ENCODE assay signal across 21 cellular contexts in genomic region chr2:75327334-75327733, GRCh38.
DNase-seq lines count a peak whose midpoint lies in the region; ATAC-seq and TF ChIP-seq lines count a peak whose summit lies in the region.
"Had no signal": no experiment of that assay in that cellular context is flagged by ENCODE, and none has a peak within 500 bp of the region (broad histone marks: within the 10 kb centered on the region; RNA-seq: fewer than 3 reads in every experiment).

No MANE protein-coding gene starts in this region.

- ATAC-seq in GM18511 (IDR thresholded peaks at IDR 0.05; ENCODE audit: unreplicated experiment): no peak
- ATAC-seq: T-helper 17 cell had no signal

- H4K5ac ChIP-seq in mesendoderm (ENCODE audit: low read length): no peak overlapping the region

- no peak overlapping the region for H3K23ac ChIP-seq in mesendoderm (ENCODE audit: low read length)

- H3K27me3 ChIP-seq in mesendoderm (ENCODE audit: insufficient read depth, low read length, poor library complexity): no peaks in the 10 kb centered on the region

- intact Hi-C loops in lower leg skin (cut with DNase I; ENCODE audit: low total_unique reads): no loop called here

- H2BK120ac ChIP-seq in mesendoderm (ENCODE audit: low read depth, low read length): no peak overlapping the region

- no peak overlapping the region for H3K18ac ChIP-seq in mesendoderm (ENCODE audit: low read length)

- TF ChIP-seq CTCF in lower leg skin (IDR thresholded peaks at IDR 0.05): no peak

- H4K8ac ChIP-seq in mesendoderm (ENCODE audit: low read depth, low read length): no peak overlapping the region

- H2BK5ac ChIP-seq in mesendoderm (ENCODE audit: low read length): no peak overlapping the region

- H3K36me3 ChIP-seq in mesendoderm (ENCODE audit: control insufficient read depth, insufficient read depth, low read length): no peaks in the 10 kb centered on the region

- H3K56ac ChIP-seq in mesendoderm (ENCODE audit: low read length): no peak overlapping the region

- H3K4me2 ChIP-seq in mesendoderm (ENCODE audit: low read length): no peak overlapping the region

- no CpG with 5 or more reads among the region's 7 CpGs for WGBS in mesendoderm (ENCODE audit: extremely low coverage, insufficient coverage, low lambda C conversion rate)
- 59 to 74% methylated on average over 7 of the region's 7 CpGs for WGBS in lower leg skin, 2 donors

- DNase-seq in NCI-H748 (lab: John Stamatoyannopoulos, UW; ENCODE audit: unreplicated experiment) (peak; percentile 38), NCI-H748 treated with DMSO at 0.1 percent for 48 hours (lab: John Stamatoyannopoulos, UW) (no peak), NCI-H1417 treated with DMSO at 0.1 percent for 48 hours (lab: John Stamatoyannopoulos, UW) (peak; percentile 57), NCI-H345 treated with DMSO at 0.1 percent for 48 hours (lab: John Stamatoyannopoulos, UW; ENCODE audit: unreplicated experiment) (peak; percentile 82), mesendoderm (peak; percentile 60), NCI-H82 (lab: John Stamatoyannopoulos, UW) (no peak), lower leg skin (ENCODE audit: low spot score in 2 of 2) (no peak)
- DNase-seq: C1 segment of cervical spinal cord, DND-41, GDM1, GOT3, HFFc6, NCI-H2029 treated with DMSO at 0.1 percent for 48 hours, NCI-H524, OCI-M1, RPMI8226, SIG-M5, T-helper 17 cell had no signal

- no peak for TF ChIP-seq POLR2A in lower leg skin (IDR thresholded peaks at IDR 0.05)

- H3K4me1 ChIP-seq in mesendoderm (ENCODE audit: control insufficient read depth, low read depth, low read length): peaks cover 7% of the 10 kb centered on the region

- H2AK5ac ChIP-seq in mesendoderm (ENCODE audit: low read length): no peak overlapping the region

- H3K79me2 ChIP-seq in mesendoderm (ENCODE audit: control insufficient read depth, insufficient read depth, low read length): no peaks in the 10 kb centered on the region

- H3K79me1 ChIP-seq in mesendoderm (ENCODE audit: low read length): no peaks in the 10 kb centered on the region

- no peak overlapping the region for H3K27ac ChIP-seq in mesendoderm (ENCODE audit: low read depth, low read length)
- H3K27ac ChIP-seq: HL-60 had no signal

- no peak overlapping the region for H3K4ac ChIP-seq in mesendoderm (ENCODE audit: low read depth, low read length)

- H2BK15ac ChIP-seq in mesendoderm (replicated peaks; ENCODE audit: low read depth): no peak overlapping the region

- no peak overlapping the region for H3K9ac ChIP-seq in mesendoderm (ENCODE audit: low read length)

- no peak overlapping the region for H3K4me3 ChIP-seq in mesendoderm (ENCODE audit: low read length)
- no peak overlapping the region for H3K4me3 ChIP-seq in lower leg skin (ENCODE audit: low read depth, poor library complexity, severe bottlenecking)
- H3K4me3 ChIP-seq: GM12878 had no signal

Comparison
In these comparisons a context has a peak if more than half of its experiments do, and no peak if none do; other contexts are left out.
1. DNase-seq: peak in NCI-H748 (single experiment), NCI-H1417 treated with DMSO at 0.1 percent for 48 hours (single experiment), NCI-H345 treated with DMSO at 0.1 percent for 48 hours (single experiment) and mesendoderm (single experiment); none in NCI-H748 treated with DMSO at 0.1 percent for 48 hours (single experiment), NCI-H82 (single experiment) and lower leg skin (0 of 2).